In genomic region chr13:47094734-47095434, GRCh38 we compare ENCODE assay signal across 1 cellular context.
TF ChIP-seq lines count a peak whose summit lies in the region.

No MANE protein-coding gene starts in this region.

TF ChIP-seq in SK-N-SH, 30 proteins besides CTCF, POLR2A, EP300 and RAD21 (continued from another document):
- TF ChIP-seq IRF3 (IDR thresholded peaks at IDR 0.05; ENCODE audit: low read depth, low read length) (no peak), JUND (IDR thresholded peaks at IDR 0.05) (no peak), GABPA (IDR thresholded peaks at IDR 0.05; ENCODE audit: low read depth) (no peak), SMC3 (IDR thresholded peaks at IDR 0.05; ENCODE audit: low read depth, low read length) (no peak), ELF1 (IDR thresholded peaks at IDR 0.05) (no peak), SIN3A (IDR thresholded peaks at IDR 0.05; ENCODE audit: borderline replicate concordance, low read depth, low read length) (no peak)
